In the genomic region with DNA sequence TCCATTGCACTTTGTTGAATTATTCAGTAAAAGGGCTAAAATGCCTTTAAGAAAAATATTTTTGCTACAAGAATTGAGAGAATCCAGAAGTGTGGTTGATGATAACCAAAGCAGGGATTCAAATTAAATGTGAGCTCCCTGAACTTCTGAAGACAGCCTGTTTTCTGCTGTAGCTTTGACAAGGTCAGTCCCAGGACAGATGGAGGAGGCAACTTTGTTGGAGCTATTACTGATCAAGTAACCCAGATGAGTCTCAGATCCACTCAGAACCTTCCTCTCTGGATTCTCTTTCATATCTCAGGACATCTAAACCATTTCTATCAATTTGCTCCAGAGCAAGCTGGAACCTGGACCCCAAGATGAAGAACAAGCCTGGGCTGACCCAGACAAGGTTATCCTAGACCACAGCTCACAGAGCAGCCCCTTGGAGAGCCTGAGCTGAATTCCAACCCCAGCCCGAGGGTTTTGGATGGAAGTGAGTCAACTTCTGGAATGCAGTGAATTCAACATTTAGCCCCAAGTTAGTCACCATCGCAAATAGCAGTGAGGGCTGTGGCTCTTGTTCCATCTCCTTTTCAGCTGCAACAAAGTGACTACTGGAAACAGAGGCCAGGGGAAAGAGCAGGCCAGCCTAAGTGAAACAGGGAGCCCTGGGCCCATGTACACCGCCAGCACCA, we compare ENCODE assay signal across 10 cellular contexts.
DNase-seq lines count a peak whose midpoint lies in the region; ATAC-seq, FAIRE-seq and TF ChIP-seq lines count a peak whose summit lies in the region.
"Had no signal": no experiment of that assay in that cellular context is flagged by ENCODE, and none has a peak within 500 bp of the region (broad histone marks: within the 10 kb centered on the region; RNA-seq: fewer than 3 reads in every experiment).

No MANE protein-coding gene starts in this region.

- H3K9me3 ChIP-seq in adrenal gland (replicated peaks in 1 of 3) = no peaks in the 10 kb centered on the region
- no peaks in the 10 kb centered on the region for H3K9me3 ChIP-seq in thymus (ENCODE audit: control insufficient read depth)

- ATAC-seq in left ventricle myocardium superior = peak; percentile 37

- peaks cover 52% of the 10 kb centered on the region for H3K4me1 Mint-ChIP-seq in HFFc6 (ENCODE audit: low read depth)
- H3K4me1 Mint-ChIP-seq in activated naive CD4-positive, alpha-beta T cell treated with anti-CD3 and anti-CD28 coated beads, Interleukin-2, amount 10 ng/mL, durations not matched to agents 7 days and 5 days = no peaks in the 10 kb centered on the region

- intact Hi-C loops in adrenal gland (cut with DNase I) = no loop called here
- intact Hi-C loops in left ventricle myocardium superior (cut with micrococcal nuclease) = no loop called here

- H3K36me3 Mint-ChIP-seq in HFFc6 (ENCODE audit: low read depth) = peaks cover 1% of the 10 kb centered on the region; the same call in 1 of the 2 replicates
- no peaks in the 10 kb centered on the region for H3K36me3 Mint-ChIP-seq in activated naive CD4-positive, alpha-beta T cell treated with anti-CD3 and anti-CD28 coated beads, Interleukin-2, amount 10 ng/mL, durations not matched to agents 7 days and 5 days

- H3K4me3 Mint-ChIP-seq in HFFc6 = peak overlapping the region; percentile 41
- H3K4me3 Mint-ChIP-seq in activated naive CD4-positive, alpha-beta T cell treated with anti-CD3 and anti-CD28 coated beads, Interleukin-2, amount 10 ng/mL, durations not matched to agents 7 days and 5 days = no peak overlapping the region

- TF ChIP-seq POLR2A in adrenal gland (IDR thresholded peaks at IDR 0.05) (no peak), GM12892 (IDR thresholded peaks at IDR 0.05; ENCODE audit: low read depth, low read length) (no peak)

- CTCF ChIA-PET in activated naive CD4-positive, alpha-beta T cell treated with anti-CD3 and anti-CD28 coated beads, Interleukin-2, amount 10 ng/mL, durations not matched to agents 7 days and 5 days (lab: Charles Lee) = no interaction called here

- peak overlapping the region in 1 of 5 donors; percentile 64 for H3K27ac ChIP-seq in adrenal gland
- peak overlapping the region; percentile 8 for H3K27ac ChIP-seq in thymus (ENCODE audit: low read depth)

- DNase-seq in HFFc6 (peak; percentile 90), adrenal gland (peak in 4 of 7 donors; percentile 5 to 35 (median 19)), left ventricle myocardium superior (no peak), GM12892 (ENCODE audit: insufficient read length) (no peak), NCI-H524 treated with DMSO at 0.1 percent for 48 hours (lab: John Stamatoyannopoulos, UW) (no peak), NCI-H345 treated with DMSO at 0.1 percent for 48 hours (lab: John Stamatoyannopoulos, UW; ENCODE audit: unreplicated experiment) (no peak)
- DNase-seq in activated naive CD4-positive, alpha-beta T cell treated with anti-CD3 and anti-CD28 coated beads, Interleukin-2, amount 10 ng/mL, durations not matched to agents 7 days and 5 days = no peak
- DNase-seq: MM.1S, T-helper 1 cell had no signal

- H3K36me3 ChIP-seq in adrenal gland (replicated peaks in 1 of 2) (no peaks in the 10 kb centered on the region), thymus (ENCODE audit: control insufficient read depth, insufficient read depth) (no peaks in the 10 kb centered on the region)

- peak overlapping the region; percentile 86 for H3K27ac Mint-ChIP-seq in HFFc6
- no peak overlapping the region for H3K27ac Mint-ChIP-seq in activated naive CD4-positive, alpha-beta T cell treated with anti-CD3 and anti-CD28 coated beads, Interleukin-2, amount 10 ng/mL, durations not matched to agents 7 days and 5 days

- no peak for FAIRE-seq in GM12892 (lab: Jason Lieb, UNC)

- H3K27me3 Mint-ChIP-seq in HFFc6 (ENCODE audit: insufficient read depth) = no peaks in the 10 kb centered on the region
- H3K27me3 Mint-ChIP-seq in activated naive CD4-positive, alpha-beta T cell treated with anti-CD3 and anti-CD28 coated beads, Interleukin-2, amount 10 ng/mL, durations not matched to agents 7 days and 5 days = no peaks in the 10 kb centered on the region

- 60 to 73% (median 70%) methylated on average over 3 of the region's 3 CpGs for WGBS in adrenal gland, 4 donors
- 94% methylated on average over 3 of the region's 3 CpGs for WGBS in thymus

- H3K4me3 ChIP-seq in adrenal gland (no peak overlapping the region), thymus (ENCODE audit: low read length) (no peak overlapping the region)

- H3K27me3 ChIP-seq in adrenal gland = no peaks in the 10 kb centered on the region
- H3K27me3 ChIP-seq in thymus (ENCODE audit: control insufficient read depth, insufficient read depth) = no peaks in the 10 kb centered on the region

- H3K4me1 ChIP-seq in adrenal gland (replicated peaks in 1 of 2) (peaks cover 0 to 7% of the 10 kb centered on the region in 2 donors), thymus (ENCODE audit: control insufficient read depth, insufficient read depth, low read length) (no peaks in the 10 kb centered on the region)

- H3K9me3 Mint-ChIP-seq in HFFc6 = peaks cover 2% of the 10 kb centered on the region; the same call in 1 of the 2 replicates
- H3K9me3 Mint-ChIP-seq in activated naive CD4-positive, alpha-beta T cell treated with anti-CD3 and anti-CD28 coated beads, Interleukin-2, amount 10 ng/mL, durations not matched to agents 7 days and 5 days = no peaks in the 10 kb centered on the region

- TF ChIP-seq CTCF in HFFc6 (IDR thresholded peaks at IDR 0.05) (no peak), adrenal gland (IDR thresholded peaks at IDR 0.05) (no peak)

Comparison
In these comparisons a context has a peak if more than half of its experiments do, and no peak if none do; other contexts are left out.
1. DNase-seq: peak in HFFc6 (single experiment) and adrenal gland (4 of 7); none in left ventricle myocardium superior (single experiment), GM12892 (single experiment), NCI-H524 treated with DMSO at 0.1 percent for 48 hours (single experiment), NCI-H345 treated with DMSO at 0.1 percent for 48 hours (single experiment) and activated naive CD4-positive, alpha-beta T cell treated with anti-CD3 and anti-CD28 coated beads, Interleukin-2, amount 10 ng/mL, durations not matched to agents 7 days and 5 days (single experiment).